Comparison of ENCODE assay signal across 16 cellular contexts in genomic region chr5:83972909-83973308, GRCh38.
DNase-seq lines count a peak whose midpoint lies in the region; ATAC-seq, FAIRE-seq and TF ChIP-seq lines count a peak whose summit lies in the region.
"Had no signal": no experiment of that assay in that cellular context is flagged by ENCODE, and none has a peak within 500 bp of the region (broad histone marks: within the 10 kb centered on the region; RNA-seq: fewer than 3 reads in every experiment).

No MANE protein-coding gene starts in this region.

- H3K4me2 ChIP-seq in HepG2 (ENCODE audit: low read depth, low read length), result no peak overlapping the region

- TF ChIP-seq EP300 in HepG2 (IDR thresholded peaks at IDR 0.05; ENCODE audit: low read depth in 2 of 2, low read length in 2 of 2) (no peak), HepG2 (CRISPR knock-in tag; IDR thresholded peaks at IDR 0.05; ENCODE audit: borderline replicate concordance) (no peak), gastroesophageal sphincter (IDR thresholded peaks at IDR 0.05) (no peak)

- no peak for TF ChIP-seq CTCF in HepG2 (CRISPR knock-in tag; IDR thresholded peaks at IDR 0.05)
- no peak for TF ChIP-seq CTCF in right lobe of liver (IDR thresholded peaks at IDR 0.05)
- no peak for TF ChIP-seq CTCF in glutamatergic neuron (IDR thresholded peaks at IDR 0.05; ENCODE audit: partially characterized antibody, unreplicated experiment)
- TF ChIP-seq CTCF in gastroesophageal sphincter (IDR thresholded peaks at IDR 0.05), result no peak
- no peak for TF ChIP-seq CTCF in kidney (IDR thresholded peaks at IDR 0.05; ENCODE audit: borderline replicate concordance, extremely low read depth, insufficient read depth)

- H3K79me2 ChIP-seq in HepG2 (ENCODE audit: insufficient read depth, low read length), result no peaks in the 10 kb centered on the region

- no peak for DNase-seq in HepG2 (ENCODE audit: low spot score)
- DNase-seq in right lobe of liver, result no peak
- no peak for DNase-seq in SK-N-MC (ENCODE audit: low read depth, low spot score)
- no peak for DNase-seq in glutamatergic neuron
- DNase-seq in T-helper 9 cell, result no peak
- no peak for DNase-seq in NCI-H226
- no peak for DNase-seq in kidney
- DNase-seq: CD4-positive, alpha-beta memory T cell; DMS79; H9 had no signal

- intact Hi-C loops in HepG2 (cut with micrococcal nuclease; ENCODE audit: unreplicated experiment), result no loop called here
- intact Hi-C loops in right lobe of liver (cut with DNase I), result no loop called here
- intact Hi-C loops in kidney (cut with DNase I), result no loop called here

- BruUV-seq in HepG2 (replicated peaks; lab: Mats Ljungman, UMichigan), result no TSS peak

- no peaks in the 10 kb centered on the region for H3K4me1 ChIP-seq in HepG2 (ENCODE audit: insufficient read depth, low read length)
- H3K4me1 ChIP-seq in right lobe of liver, result no peaks in the 10 kb centered on the region
- H3K4me1 ChIP-seq in gastroesophageal sphincter, result no peaks in the 10 kb centered on the region
- no peaks in the 10 kb centered on the region for H3K4me1 ChIP-seq in kidney (ENCODE audit: control insufficient read depth in 1 of 2, insufficient read depth in 1 of 2, low read depth in 1 of 2, low read length in 2 of 2)

- no peak overlapping the region for H2AFZ ChIP-seq in HepG2 (ENCODE audit: low read length)
- H2AFZ ChIP-seq: GM23248 had no signal

- ATAC-seq in HepG2, result no peak
- no peak for ATAC-seq in right lobe of liver
- no peak for ATAC-seq in gastroesophageal sphincter
- ATAC-seq: GM12878 had no signal

- peak overlapping the region; percentile 14 for H3K27ac Mint-ChIP-seq in glutamatergic neuron (ENCODE audit: unreplicated experiment)
- H3K27ac Mint-ChIP-seq: CD4-positive, alpha-beta memory T cell; H9 had no signal

- no peak for TF ChIP-seq POLR2A in HepG2 (IDR thresholded peaks at IDR 0.05; ENCODE audit: insufficient read depth in 1 of 2, low read depth in 2 of 2, low read length in 2 of 2)
- no peak for TF ChIP-seq POLR2A in right lobe of liver (IDR thresholded peaks at IDR 0.05)
- TF ChIP-seq POLR2A in gastroesophageal sphincter (IDR thresholded peaks at IDR 0.05), result no peak

- no peaks in the 10 kb centered on the region for H3K36me3 ChIP-seq in HepG2 (replicated peaks in 1 of 2; ENCODE audit: control insufficient read depth in 1 of 2, insufficient read depth in 2 of 2, low read length in 2 of 2)
- no peaks in the 10 kb centered on the region for H3K36me3 ChIP-seq in right lobe of liver
- no peaks in the 10 kb centered on the region for H3K36me3 ChIP-seq in SK-N-MC (ENCODE audit: insufficient read depth, low read length)
- H3K36me3 ChIP-seq in gastroesophageal sphincter, result no peaks in the 10 kb centered on the region
- H3K36me3 ChIP-seq in kidney (ENCODE audit: control insufficient read depth in 1 of 2, insufficient read depth in 2 of 2, low read length in 2 of 2), result no peaks in the 10 kb centered on the region
- H3K36me3 ChIP-seq: BE2C had no signal

- no peaks in the 10 kb centered on the region for H3K36me3 Mint-ChIP-seq in glutamatergic neuron (ENCODE audit: unreplicated experiment)
- H3K36me3 Mint-ChIP-seq: CD4-positive, alpha-beta memory T cell had no signal

- no peak overlapping the region for H3K4me3 Mint-ChIP-seq in glutamatergic neuron (ENCODE audit: unreplicated experiment)
- H3K4me3 Mint-ChIP-seq: CD4-positive, alpha-beta memory T cell; H9 had no signal

- no peaks in the 10 kb centered on the region for H3K27me3 ChIP-seq in HepG2 (ENCODE audit: control insufficient read depth in 1 of 2, insufficient read depth in 2 of 2, low read length in 2 of 2)
- no peaks in the 10 kb centered on the region for H3K27me3 ChIP-seq in right lobe of liver
- H3K27me3 ChIP-seq in gastroesophageal sphincter, result no peaks in the 10 kb centered on the region
- H3K27me3 ChIP-seq: BE2C had no signal

- POLR2A ChIA-PET in HepG2 (lab: Yijun Ruan, JAX), result no interaction called here

- H4K20me1 ChIP-seq in HepG2 (ENCODE audit: insufficient read depth, low read length), result no peaks in the 10 kb centered on the region

- H3K4me1 Mint-ChIP-seq in glutamatergic neuron (ENCODE audit: low read depth, unreplicated experiment), result peaks cover 28% of the 10 kb centered on the region
- H3K4me1 Mint-ChIP-seq: CD4-positive, alpha-beta memory T cell had no signal

- CTCF ChIA-PET in HepG2 (lab: Yijun Ruan, JAX; ENCODE audit: low intra/inter-chr PET ratio, low total read pairs), result no interaction called here

- H3K4me3 ChIP-seq in HepG2 (replicated peaks in 1 of 3; ENCODE audit: insufficient read depth in 1 of 3, low read depth in 2 of 3, low read length in 3 of 3), result no peak overlapping the region
- H3K4me3 ChIP-seq in right lobe of liver, result no peak overlapping the region
- peak overlapping the region; percentile 9; the same call in 1 of the 2 replicates for H3K4me3 ChIP-seq in SK-N-MC
- H3K4me3 ChIP-seq in gastroesophageal sphincter, result no peak overlapping the region
- no peak overlapping the region for H3K4me3 ChIP-seq in kidney (ENCODE audit: low read length in 2 of 2)
- H3K4me3 ChIP-seq: GM12878, GM23248 had no signal

- TF ChIP-seq RAD21 in HepG2 (CRISPR knock-in tag; IDR thresholded peaks at IDR 0.05), result no peak

- no peaks in the 10 kb centered on the region for H3K27me3 Mint-ChIP-seq in glutamatergic neuron (ENCODE audit: unreplicated experiment)
- H3K27me3 Mint-ChIP-seq: CD4-positive, alpha-beta memory T cell had no signal

- in situ Hi-C loops in HepG2 (cut with HindIII; ENCODE audit: extremely low pct_ligation_motif_present, low pct_unique_long_range_greater_than_20kb), result no loop called here

- FAIRE-seq in HepG2 (lab: Jason Lieb, UNC) (no peak), kidney (lab: Jason Lieb, UNC) (no peak)
- FAIRE-seq: GM12878, GM18507 had no signal

- H3K9ac ChIP-seq in HepG2 (ENCODE audit: insufficient read depth, low read depth, low read length) (no peak overlapping the region), SK-N-MC (ENCODE audit: insufficient read length) (no peak overlapping the region), kidney (ENCODE audit: low read length in 2 of 2) (no peak overlapping the region)
- H3K9ac ChIP-seq: GM23248 had no signal

- H3K27ac ChIP-seq in HepG2 (ENCODE audit: extremely low read length, insufficient read depth, low read length), result no peak overlapping the region
- no peak overlapping the region for H3K27ac ChIP-seq in right lobe of liver
- peak overlapping the region; percentile 3; the same call in 1 of the 2 replicates for H3K27ac ChIP-seq in SK-N-MC
- no peak overlapping the region for H3K27ac ChIP-seq in gastroesophageal sphincter
- no peak overlapping the region for H3K27ac ChIP-seq in kidney (ENCODE audit: low read depth in 2 of 2, low read length in 2 of 2)
- H3K27ac ChIP-seq: C4-2B, GM23248 had no signal

- no peaks in the 10 kb centered on the region for H3K9me3 ChIP-seq in HepG2 (ENCODE audit: low read length)
- no peaks in the 10 kb centered on the region for H3K9me3 ChIP-seq in right lobe of liver
- H3K9me3 ChIP-seq in SK-N-MC (ENCODE audit: low read depth, low read length), result no peaks in the 10 kb centered on the region
- H3K9me3 ChIP-seq in gastroesophageal sphincter, result no peaks in the 10 kb centered on the region
- H3K9me3 ChIP-seq in kidney (ENCODE audit: control insufficient read depth in 1 of 2, low read length in 2 of 2), result no peaks in the 10 kb centered on the region
- H3K9me3 ChIP-seq: BE2C had no signal

- H3K9me3 Mint-ChIP-seq in glutamatergic neuron (ENCODE audit: unreplicated experiment), result no peaks in the 10 kb centered on the region
- H3K9me3 Mint-ChIP-seq: H9 had no signal

TF ChIP-seq in HepG2, 621 proteins besides CTCF, POLR2A, EP300 and RAD21:
- TF ChIP-seq, protein P1, sequence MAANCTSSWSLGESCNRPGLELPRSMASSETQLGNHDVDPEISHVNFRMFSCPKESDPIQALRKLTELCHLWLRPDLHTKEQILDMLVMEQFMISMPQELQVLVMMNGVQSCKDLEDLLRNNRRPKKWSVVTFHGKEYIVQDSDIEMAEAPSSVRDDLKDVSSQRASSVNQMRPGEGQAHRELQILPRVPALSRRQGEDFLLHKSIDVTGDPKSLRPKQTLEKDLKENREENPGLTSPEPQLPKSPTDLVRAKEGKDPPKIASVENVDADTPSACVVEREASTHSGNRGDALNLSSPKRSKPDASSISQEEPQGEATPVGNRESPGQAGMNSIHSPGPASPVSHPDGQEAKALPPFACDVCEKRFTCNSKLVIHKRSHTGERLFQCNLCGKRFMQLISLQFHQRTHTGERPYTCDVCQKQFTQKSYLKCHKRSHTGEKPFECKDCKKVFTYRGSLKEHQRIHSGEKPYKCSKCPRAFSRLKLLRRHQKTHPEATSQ (CRISPR knock-in tag; IDR thresholded peaks at IDR 0.05; ENCODE audit: borderline replicate concordance), result no peak
- TF ChIP-seq ONECUT2 (CRISPR knock-in tag; IDR thresholded peaks at IDR 0.05) (no peak), MAFF (IDR thresholded peaks at IDR 0.05; ENCODE audit: low read depth, low read length) (peak; percentile 80), TIGD3 (CRISPR knock-in tag; IDR thresholded peaks at IDR 0.05; ENCODE audit: borderline replicate concordance) (no peak), KAT8 (CRISPR knock-in tag; IDR thresholded peaks at IDR 0.05) (no peak), ISX (CRISPR knock-in tag; conservative IDR thresholded peaks at IDR 0.05) (no peak), U2AF2 (IDR thresholded peaks at IDR 0.05; ENCODE audit: low read depth, low read length) (no peak), MAFK (conservative IDR thresholded peaks at IDR 0.05 in 1 of 2, IDR thresholded peaks at IDR 0.05 in 1 of 2; ENCODE audit: low read length in 2 of 2) (peak; percentile 75 to 87), MYNN (CRISPR knock-in tag; IDR thresholded peaks at IDR 0.05; ENCODE audit: low read depth) (no peak), LBX2 (CRISPR knock-in tag; IDR thresholded peaks at IDR 0.05; ENCODE audit: borderline replicate concordance) (no peak), ESRRA (CRISPR knock-in tag; IDR thresholded peaks at IDR 0.05; ENCODE audit: low read depth) (no peak), SP2 (CRISPR knock-in tag; IDR thresholded peaks at IDR 0.05) (no peak), TOPORS (CRISPR knock-in tag; IDR thresholded peaks at IDR 0.05) (no peak)
